In genomic region chr3:159882784-159883779, GRCh38 we compare ENCODE assay signal across 9 cellular contexts. TPM values are rescaled to one million over a fixed set of nuclear protein-coding genes. Genes with fewer than 3 reads are reported as not detected.
DNase-seq lines count a peak whose midpoint lies in the region; TF ChIP-seq lines count a peak whose summit lies in the region.
"Had no signal": no experiment of that assay in that cellular context is flagged by ENCODE, and none has a peak within 500 bp of the region (broad histone marks: within the 10 kb centered on the region; RNA-seq: fewer than 3 reads in every experiment).

No MANE protein-coding gene starts in this region.

- 41% methylated on average over 12 of the region's 12 CpGs for WGBS in esophagus muscularis mucosa
- WGBS in prostate gland: 29% methylated on average over 12 of the region's 12 CpGs

- no peak for TF ChIP-seq CTCF in esophagus muscularis mucosa (IDR thresholded peaks at IDR 0.05)
- no peak for TF ChIP-seq CTCF in prostate gland (IDR thresholded peaks at IDR 0.05)

- H3K36me3 ChIP-seq in esophagus muscularis mucosa (no peaks in the 10 kb centered on the region), prostate gland (no peaks in the 10 kb centered on the region), Karpas-422 (ENCODE audit: insufficient read depth, low read length) (no peaks in the 10 kb centered on the region)

- H2AFZ ChIP-seq in Karpas-422 (ENCODE audit: low read length): no peak overlapping the region

- no peak overlapping the region for H3K4me2 ChIP-seq in Karpas-422 (ENCODE audit: low read depth, low read length, poor library complexity, severe bottlenecking)

- intact Hi-C loops in esophagus muscularis mucosa (cut with DNase I) (loop anchor here (5.0 to 10.0 kb wide), 2 partner anchors 56 to 268 kb away; no protein-coding TSS in a partner anchor), prostate gland (cut with DNase I) (no loop called here)

- H3K9me3 ChIP-seq in esophagus muscularis mucosa (no peaks in the 10 kb centered on the region), prostate gland (no peaks in the 10 kb centered on the region), Karpas-422 (ENCODE audit: low read length) (no peaks in the 10 kb centered on the region)

- peaks cover 67 to 89% (median 81%) of the 10 kb centered on the region in 4 donors for H3K4me1 ChIP-seq in esophagus muscularis mucosa
- H3K4me1 ChIP-seq in prostate gland (replicated peaks): no peaks in the 10 kb centered on the region
- H3K4me1 ChIP-seq in Karpas-422 (ENCODE audit: low read length): no peaks in the 10 kb centered on the region

- H3K9ac ChIP-seq in Karpas-422 (ENCODE audit: low read length): no peak overlapping the region

- no peak overlapping the region for H3K4me3 ChIP-seq in esophagus muscularis mucosa
- H3K4me3 ChIP-seq in prostate gland: no peak overlapping the region
- no peak overlapping the region for H3K4me3 ChIP-seq in Karpas-422 (ENCODE audit: low read length)

- H3K27me3 ChIP-seq in esophagus muscularis mucosa (no peaks in the 10 kb centered on the region), prostate gland (replicated peaks; ENCODE audit: insufficient read depth) (no peaks in the 10 kb centered on the region), Karpas-422 (ENCODE audit: low read length) (no peaks in the 10 kb centered on the region)

- TF ChIP-seq EP300 in esophagus muscularis mucosa (IDR thresholded peaks at IDR 0.05): no peak

- DNase-seq in ELR (ENCODE audit: low read depth) (peak; percentile 90), NCI-H524 (lab: John Stamatoyannopoulos, UW) (peak; percentile 93 to 98), esophagus muscularis mucosa (ENCODE audit: extremely low spot score) (peak; percentile 90), prostate gland (ENCODE audit: low spot score) (no peak), DMS53 (lab: John Stamatoyannopoulos, UW) (no peak), Karpas-422 (no peak), NOMO-1 treated with DMSO at 0.1 percent for 48 hours (lab: John Stamatoyannopoulos, UW; ENCODE audit: unreplicated experiment) (no peak)
- DNase-seq in stimulated activated CD4-positive, alpha-beta T cell treated with anti-CD3 and anti-CD28 coated beads, Interleukin-2, amount 100 ng/mL, for 48 hours: no peak
- DNase-seq: activated T-cell treated with anti-CD3 and anti-CD28 coated beads, Interleukin-2, amount 50 U/mL, for 24 hours had no signal

- no peaks in the 10 kb centered on the region for H3K9me2 ChIP-seq in Karpas-422 (replicated peaks; ENCODE audit: insufficient read depth, low read length)

- TF ChIP-seq POLR2A in esophagus muscularis mucosa (IDR thresholded peaks at IDR 0.05; ENCODE audit: low read depth) (no peak), prostate gland (IDR thresholded peaks at IDR 0.05) (no peak)

- no peaks in the 10 kb centered on the region for H3K79me2 ChIP-seq in Karpas-422 (ENCODE audit: low read length)

- no peaks in the 10 kb centered on the region for H4K20me1 ChIP-seq in Karpas-422 (ENCODE audit: insufficient read depth, low read depth, low read length)

- H3K27ac ChIP-seq in esophagus muscularis mucosa (replicated peaks in 1 of 4): peak overlapping the region; percentile 31 to 67 (median 62)
- H3K27ac ChIP-seq in prostate gland: peak overlapping the region; percentile 1 to 9
- H3K27ac ChIP-seq in Karpas-422 (ENCODE audit: low read length): no peak overlapping the region

RNA-seq across cellular contexts. Expression of gene SCHIP1, which starts 43.4 kb away (rescaled TPM):
- total RNA-seq in esophagus muscularis mucosa (10 to 100 TPM; 10.8 to 23.5 (median 14.3) TPM), prostate gland (10 to 100 TPM in 1 of 2 donors, 1 to 10 TPM in 1; 2.6 to 35.3 TPM)
- total RNA-seq in Karpas-422 (2014; rRNA removed; shearing (Covaris generic); ENCODE audit: low replicate concordance): not detected in 2 replicates

Comparison
In these comparisons a context has a peak if more than half of its experiments do, and no peak if none do; other contexts are left out.
1. DNase-seq: peak in ELR (single experiment), NCI-H524 (2 of 2) and esophagus muscularis mucosa (single experiment); none in prostate gland (single experiment), DMS53 (single experiment), stimulated activated CD4-positive, alpha-beta T cell treated with anti-CD3 and anti-CD28 coated beads, Interleukin-2, amount 100 ng/mL, for 48 hours (0 of 2), Karpas-422 (single experiment) and NOMO-1 treated with DMSO at 0.1 percent for 48 hours (single experiment).